8 cellular contexts compared by ENCODE assay signal in genomic region chr22:36387664-36387913, GRCh38. TPM values are rescaled to one million over a fixed set of nuclear protein-coding genes. Genes with fewer than 3 reads are reported as not detected.
DNase-seq lines count a peak whose midpoint lies in the region; ATAC-seq and TF ChIP-seq lines count a peak whose summit lies in the region.

No MANE protein-coding gene starts in this region.

- no peak overlapping the region for H3K27ac Mint-ChIP-seq in neural progenitor cell

- H3K9me3 Mint-ChIP-seq in neural progenitor cell: no peaks in the 10 kb centered on the region

- H2AFZ ChIP-seq in neural progenitor cell (replicated peaks): no peak overlapping the region

- H4K20me1 ChIP-seq in neural progenitor cell (ENCODE audit: low read depth): peaks cover 36% of the 10 kb centered on the region

- H3K4me3 Mint-ChIP-seq in neural progenitor cell: peak overlapping the region; percentile 83

- TF ChIP-seq CTCF in neural progenitor cell (IDR thresholded peaks at IDR 0.05): no peak

- peaks cover 42% of the 10 kb centered on the region for H3F3A ChIP-seq in neural progenitor cell (ENCODE audit: low read depth)

- 0% methylated on average over 38 of the region's 38 CpGs for WGBS in ectodermal cell, 2 experiments

- H3K4me1 ChIP-seq in ectodermal cell (ENCODE audit: control insufficient read depth, insufficient read depth, low read length) (peaks cover 8% of the 10 kb centered on the region), neural progenitor cell (peaks cover 20% of the 10 kb centered on the region)

- H3K9me3 ChIP-seq in ectodermal cell (ENCODE audit: control insufficient read depth, low read length): no peaks in the 10 kb centered on the region
- no peaks in the 10 kb centered on the region for H3K9me3 ChIP-seq in neural progenitor cell (ENCODE audit: low read depth)

- H3K36me3 Mint-ChIP-seq in neural progenitor cell: peaks cover 4% of the 10 kb centered on the region

- H3K27ac ChIP-seq in ectodermal cell (ENCODE audit: insufficient read depth, low read depth, low read length, poor library complexity, severe bottlenecking) (no peak overlapping the region), neural progenitor cell (no peak overlapping the region)

- peaks cover 38% of the 10 kb centered on the region for H3K4me1 Mint-ChIP-seq in neural progenitor cell

- no peaks in the 10 kb centered on the region for H3K27me3 ChIP-seq in ectodermal cell (ENCODE audit: control insufficient read depth, insufficient read depth, low read length, poor library complexity, severe bottlenecking)
- H3K27me3 ChIP-seq in neural progenitor cell: no peaks in the 10 kb centered on the region

- H3K27me3 Mint-ChIP-seq in neural progenitor cell (ENCODE audit: insufficient read depth, low read depth): peaks cover 6% of the 10 kb centered on the region

- DNase-seq in neural progenitor cell (ENCODE audit: low spot score) (no peak), GOT3 (lab: John Stamatoyannopoulos, UW) (no peak), sciatic nerve (ENCODE audit: low spot score) (no peak), H4 (ENCODE audit: low spot score) (no peak), dedifferentiated amniotic fluid mesenchymal stem cell (ENCODE audit: extremely low spot score) (no peak)

- H3K79me2 ChIP-seq in neural progenitor cell (ENCODE audit: low read depth): peaks cover 49% of the 10 kb centered on the region

- no peak for TF ChIP-seq EP300 in Ishikawa (IDR thresholded peaks at IDR 0.05; ENCODE audit: borderline replicate concordance)

- H3K4me2 ChIP-seq in neural progenitor cell: peak overlapping the region; percentile 90

- TF ChIP-seq RAD21 in Ishikawa (IDR thresholded peaks at IDR 0.05; ENCODE audit: low read depth): no peak

- intact Hi-C loops in sciatic nerve (cut with DNase I): loop anchor here (5.0 kb wide), 1 partner anchor 45 kb away; no protein-coding TSS in a partner anchor

- H3K9ac ChIP-seq in neural progenitor cell: peak overlapping the region; percentile 66

- H3K36me3 ChIP-seq in ectodermal cell (ENCODE audit: control insufficient read depth, insufficient read depth, low read length) (no peaks in the 10 kb centered on the region), neural progenitor cell (no peaks in the 10 kb centered on the region)

- H3K4me3 ChIP-seq in ectodermal cell (ENCODE audit: insufficient read depth, low read depth, low read length) (peak overlapping the region; percentile 80), neural progenitor cell (peak overlapping the region; percentile 97)

- ATAC-seq in GM18520 (IDR thresholded peaks at IDR 0.05; ENCODE audit: unreplicated experiment): peak; percentile 2
- ATAC-seq in sciatic nerve: no peak

TF ChIP-seq in Ishikawa, 13 proteins besides CTCF, POLR2A, EP300 and RAD21:
- peak; percentile 3; the same call in 1 of the 2 replicates for TF ChIP-seq EGR1 (IDR thresholded peaks at IDR 0.05)
- no peak for TF ChIP-seq TCF12 (IDR thresholded peaks at IDR 0.05; ENCODE audit: low read depth)
- TF ChIP-seq REST (IDR thresholded peaks at IDR 0.05; ENCODE audit: low read depth): no peak

RNA-seq across cellular contexts. Expression of gene MYH9, which starts 0.2 kb away (rescaled TPM):
- 179 TPM for polyA plus RNA-seq in ectodermal cell (2013, experiment 1 of 4)
- 216 TPM for polyA plus RNA-seq in ectodermal cell (2013, experiment 2 of 4)
- 128 TPM for polyA plus RNA-seq in ectodermal cell (2013, experiment 3 of 4)
- polyA plus RNA-seq in ectodermal cell (2013, experiment 4 of 4): 141 TPM
- total RNA-seq in neural progenitor cell (ENCODE audit: low replicate concordance) (77.2 and 189 TPM in 2 replicates), sciatic nerve (973 TPM)
- 57.5 and 82.9 TPM in 2 replicates for total RNA-seq in H4 (2014; rRNA removed; shearing (Covaris generic))
